In the genomic region with DNA sequence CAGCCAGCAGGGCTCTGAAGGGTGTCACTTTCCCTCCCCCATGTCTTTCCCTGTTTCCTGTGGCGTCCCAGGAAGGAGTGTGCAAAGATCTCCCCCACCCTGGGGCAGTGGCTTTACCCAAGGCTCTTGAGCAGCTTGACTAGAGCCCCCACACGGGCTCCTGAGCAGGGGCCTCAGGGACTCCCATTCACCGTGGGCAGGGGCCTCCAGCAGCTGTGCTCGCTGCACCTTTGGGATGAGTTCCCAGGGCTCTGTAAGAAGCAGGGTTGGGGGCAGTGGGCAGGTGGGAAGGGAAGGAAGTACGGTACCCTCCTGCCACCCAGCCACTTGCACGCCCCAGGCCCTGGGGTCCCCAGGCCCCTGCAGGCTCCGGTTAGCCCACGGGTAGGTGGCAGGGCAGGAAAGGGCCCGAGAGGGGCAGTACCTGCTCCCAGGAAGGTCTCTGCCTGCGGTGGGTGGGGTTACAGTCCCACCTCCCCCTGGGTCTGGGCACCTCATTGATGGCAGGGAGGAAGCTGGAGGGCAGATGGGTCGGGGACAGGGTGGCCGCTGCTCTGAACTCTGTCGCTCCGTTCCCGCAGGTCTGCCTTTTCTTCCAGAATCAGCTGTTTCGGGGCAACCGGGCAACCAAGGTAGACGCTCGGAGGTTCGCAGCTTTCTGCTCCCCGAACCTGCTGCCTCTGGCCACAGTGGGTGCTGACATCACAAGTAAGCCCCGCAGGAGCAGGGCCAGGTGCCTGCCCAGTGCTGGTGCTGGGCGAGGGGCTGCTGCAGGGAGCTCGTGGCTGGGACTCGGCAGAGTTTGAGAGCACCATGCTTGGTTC, we compare ENCODE assay signal across 30 cellular contexts. TPM values are rescaled to one million over a fixed set of nuclear protein-coding genes. Genes with fewer than 3 reads are reported as not detected.
"Had no signal": no experiment of that assay in that cellular context is flagged by ENCODE, and none has a peak within 500 bp of the region (broad histone marks: within the 10 kb centered on the region; RNA-seq: fewer than 3 reads in every experiment).

No MANE protein-coding gene starts in this region.

- H3K36me3 Mint-ChIP-seq: activated naive CD4-positive, alpha-beta T cell treated with anti-CD3 and anti-CD28 coated beads, Interleukin-2, amount 50 U/mL, for 72 hours; immature natural killer cell; naive B cell; stimulated activated memory B cell treated with anti-CD40 and anti-IgM and Interleukin-4, amounts not matched to agents 10 μg/mL and 1 μg/mL and 100 μg/mL, for 72 hours had no signal

- H3K36me3 ChIP-seq: colonic mucosa, gastrocnemius medialis, sigmoid colon, thyroid gland had no signal

- H3K9me3 Mint-ChIP-seq: activated B cell treated with CpG ODN at 0.5 μM for 24 hours; activated CD8-positive, alpha-beta T cell treated with anti-CD3 and anti-CD28 coated beads for 36 hours; activated naive CD4-positive, alpha-beta T cell treated with anti-CD3 and anti-CD28 coated beads, Interleukin-2, amount 50 U/mL, for 72 hours; activated T-cell treated with anti-CD3 and anti-CD28 coated beads, Interleukin-2, amount 50 U/mL, for 4 hours; activated T-helper 2 cell treated with anti-CD3 and anti-CD28 coated beads, Interferon-gamma antibody, Interleukin-2, Interleukin-4, amounts not matched to agents 10 μg/mL and 5 μg/mL and 100 μg/mL, durations not matched to agents 14 hours and 24 hours and 36 hours; immature natural killer cell; neural crest cell; stimulated activated memory B cell treated with anti-CD40 and anti-IgM and Interleukin-4, amounts not matched to agents 10 μg/mL and 1 μg/mL and 100 μg/mL, for 72 hours; stimulated activated naive CD8-positive, alpha-beta T cell treated with anti-CD3 and anti-CD28 coated beads, Interleukin-15, amount 100 ng/mL, for 72 hours; T-helper 2 cell treated with Interferon-gamma antibody and Interleukin-4, amounts not matched to agents 5 μg/mL and 100 μg/mL, for 36 hours had no signal

- H3K27ac Mint-ChIP-seq: activated B cell treated with CpG ODN at 0.5 μM for 24 hours; activated CD8-positive, alpha-beta T cell treated with anti-CD3 and anti-CD28 coated beads for 36 hours; activated naive CD4-positive, alpha-beta T cell treated with anti-CD3 and anti-CD28 coated beads, Interleukin-2, amount 50 U/mL, for 72 hours; activated T-helper 2 cell treated with anti-CD3 and anti-CD28 coated beads, Interferon-gamma antibody, Interleukin-2, Interleukin-4, amounts not matched to agents 10 μg/mL and 5 μg/mL and 100 μg/mL, durations not matched to agents 14 hours and 24 hours and 36 hours; immature natural killer cell; naive B cell; stimulated activated memory B cell treated with anti-CD40 and anti-IgM and Interleukin-4, amounts not matched to agents 10 μg/mL and 1 μg/mL and 100 μg/mL, for 72 hours; stimulated activated naive CD8-positive, alpha-beta T cell treated with anti-CD3 and anti-CD28 coated beads, Interleukin-15, amount 100 ng/mL, for 72 hours; T-helper 2 cell treated with Interferon-gamma antibody and Interleukin-4, amounts not matched to agents 5 μg/mL and 100 μg/mL, for 36 hours had no signal

- H3K4me1 ChIP-seq: gastrocnemius medialis, sigmoid colon had no signal

- ATAC-seq: activated CD8-positive, alpha-beta T cell treated with anti-CD3 and anti-CD28 coated beads for 36 hours; activated naive CD4-positive, alpha-beta T cell treated with anti-CD3 and anti-CD28 coated beads, Interleukin-2, amount 50 U/mL, for 72 hours; activated T-cell treated with anti-CD3 and anti-CD28 coated beads, Interleukin-2, amount 50 U/mL, for 4 hours; gastrocnemius medialis; left lobe of liver; stimulated activated memory B cell treated with anti-CD40 and anti-IgM and Interleukin-4, amounts not matched to agents 10 μg/mL and 1 μg/mL and 100 μg/mL, for 72 hours; stimulated activated naive CD8-positive, alpha-beta T cell treated with anti-CD3 and anti-CD28 coated beads, Interleukin-15, amount 100 ng/mL, for 72 hours had no signal

- H3K27me3 Mint-ChIP-seq: activated CD8-positive, alpha-beta T cell treated with anti-CD3 and anti-CD28 coated beads for 36 hours had no signal

- H3K9me3 ChIP-seq: colonic mucosa, gastrocnemius medialis, sigmoid colon, thyroid gland had no signal

- DNase-seq: activated B cell treated with CpG ODN at 0.5 μM for 24 hours; activated CD4-positive, alpha-beta T cell treated with anti-CD3 and anti-CD28 coated beads, Interleukin-2, amount 50 U/mL, for 1 hour; activated CD8-positive, alpha-beta T cell treated with anti-CD3 and anti-CD28 coated beads for 36 hours; activated T-cell treated with anti-CD3 and anti-CD28 coated beads, Interleukin-2, amount 50 U/mL, for 4 hours; cerebellar nuclear complex; colonic mucosa; effector memory CD4-positive, alpha-beta T cell; erythroblast; gastrocnemius medialis; hypothalamus; immature natural killer cell; mammary epithelial cell; naive B cell; occipital lobe; sigmoid colon; small intestine; stimulated activated CD4-positive, alpha-beta T cell treated with anti-CD3 and anti-CD28 coated beads, Interleukin-1b, Interleukin-23, amount 100 ng/mL, for 48 hours; stimulated activated CD4-positive, alpha-beta T cell treated with anti-CD3 and anti-CD28 coated beads, Interleukin-4, amount 100 ng/mL, for 4 hours; stimulated activated CD8-positive, alpha-beta memory T cell treated with anti-CD3 and anti-CD28 coated beads, Interleukin-4, amount 100 ng/mL, for 48 hours; stimulated activated naive CD8-positive, alpha-beta T cell treated with anti-CD3 and anti-CD28 coated beads, Interleukin-15, amount 100 ng/mL, for 72 hours; T-helper 1 cell; thyroid gland had no signal

- H3K27ac ChIP-seq: colonic mucosa, gastrocnemius medialis, sigmoid colon, thyroid gland had no signal

- H3K4me3 ChIP-seq: colonic mucosa, gastrocnemius medialis, sigmoid colon, thyroid gland had no signal

- H3K27me3 ChIP-seq: colonic mucosa, thyroid gland had no signal

- H3K4me3 Mint-ChIP-seq: activated B cell treated with CpG ODN at 0.5 μM for 24 hours; activated CD8-positive, alpha-beta T cell treated with anti-CD3 and anti-CD28 coated beads for 36 hours; activated T-cell treated with anti-CD3 and anti-CD28 coated beads, Interleukin-2, amount 50 U/mL, for 4 hours; immature natural killer cell; naive B cell; neural crest cell; stimulated activated memory B cell treated with anti-CD40 and anti-IgM and Interleukin-4, amounts not matched to agents 10 μg/mL and 1 μg/mL and 100 μg/mL, for 72 hours; stimulated activated naive CD8-positive, alpha-beta T cell treated with anti-CD3 and anti-CD28 coated beads, Interleukin-15, amount 100 ng/mL, for 72 hours; T-helper 2 cell treated with Interferon-gamma antibody and Interleukin-4, amounts not matched to agents 5 μg/mL and 100 μg/mL, for 36 hours had no signal

RNA-seq across cellular contexts. Expression of a gene that starts 13.0 kb away (rescaled TPM):
- total RNA-seq: activated B cell treated with CpG ODN at 0.5 μM for 24 hours; activated CD8-positive, alpha-beta T cell treated with anti-CD3 and anti-CD28 coated beads for 36 hours; activated naive CD4-positive, alpha-beta T cell treated with anti-CD3 and anti-CD28 coated beads, Interleukin-2, amount 50 U/mL, for 72 hours; activated T-helper 2 cell treated with anti-CD3 and anti-CD28 coated beads, Interferon-gamma antibody, Interleukin-2, Interleukin-4, amounts not matched to agents 10 μg/mL and 5 μg/mL and 100 μg/mL, durations not matched to agents 14 hours and 24 hours and 36 hours; dermis microvascular lymphatic vessel endothelial cell; kidney epithelial cell; neural crest cell had no signal
- polyA plus RNA-seq: immature natural killer cell, mammary epithelial cell had no signal

RNA-seq across cellular contexts. Expression of a gene that starts 39.9 kb away (rescaled TPM):
- total RNA-seq: activated B cell treated with CpG ODN at 0.5 μM for 24 hours had no signal
- polyA plus RNA-seq: immature natural killer cell had no signal
